Comparison of ENCODE assay signal across 20 cellular contexts in the genomic region with DNA sequence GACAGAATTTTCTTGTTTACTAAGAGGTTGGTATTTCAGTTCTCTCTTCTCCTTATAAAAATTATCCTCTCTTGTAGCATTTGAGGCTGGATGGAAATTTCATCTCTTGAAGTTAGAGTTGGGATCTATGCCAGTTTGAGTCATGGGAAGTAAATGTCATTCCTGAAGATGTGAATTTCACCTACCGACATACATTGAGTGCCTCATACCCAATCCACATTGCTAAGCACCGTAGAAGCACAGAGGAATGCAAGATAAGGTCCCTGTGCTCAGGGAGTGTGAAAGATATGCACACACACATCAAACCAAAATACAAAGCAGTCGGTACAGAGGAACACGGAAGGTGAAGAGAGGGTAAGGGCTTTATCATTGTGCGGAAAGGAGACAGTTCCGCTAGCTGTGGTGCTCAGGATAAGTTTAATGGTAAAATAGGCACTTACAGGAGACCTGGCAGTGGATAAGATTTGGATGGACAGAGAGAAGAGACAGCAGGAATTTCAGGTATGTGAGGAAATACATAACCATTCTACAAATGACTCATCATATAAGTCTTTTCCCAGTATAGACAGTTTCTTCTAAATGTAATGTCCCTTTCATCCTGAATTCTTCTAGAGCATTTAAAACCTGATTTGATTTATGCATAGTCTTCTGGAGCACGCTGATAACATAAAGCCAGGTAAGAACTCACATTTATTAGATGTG.
DNase-seq lines count a peak whose midpoint lies in the region; ATAC-seq and TF ChIP-seq lines count a peak whose summit lies in the region.
"Had no signal": no experiment of that assay in that cellular context is flagged by ENCODE, and none has a peak within 500 bp of the region (broad histone marks: within the 10 kb centered on the region; RNA-seq: fewer than 3 reads in every experiment).

No MANE protein-coding gene starts in this region.

- no peaks in the 10 kb centered on the region for H3K9me3 ChIP-seq in Peyer's patch
- H3K9me3 ChIP-seq: mucosa of descending colon, vagina had no signal

- no peak overlapping the region for H3K27ac Mint-ChIP-seq in activated CD8-positive, alpha-beta T cell treated with anti-CD3 and anti-CD28 coated beads, Interleukin-2, amount 10 ng/mL, durations not matched to agents 7 days and 5 days
- H3K27ac Mint-ChIP-seq: activated naive CD4-positive, alpha-beta T cell treated with anti-CD3 and anti-CD28 coated beads for 36 hours; dendritic cell treated with granulocyte-macrophage colony-stimulating factor and Interleukin-4, amounts not matched to agents 40 ng/mL and 50 ng/mL, for 4 days; T-helper 17 cell had no signal

- no peak for TF ChIP-seq POLR2A in Peyer's patch (IDR thresholded peaks at IDR 0.05)

- no peaks in the 10 kb centered on the region for H3K9me3 Mint-ChIP-seq in activated CD8-positive, alpha-beta T cell treated with anti-CD3 and anti-CD28 coated beads, Interleukin-2, amount 10 ng/mL, durations not matched to agents 7 days and 5 days (ENCODE audit: insufficient read depth)
- H3K9me3 Mint-ChIP-seq: activated naive CD4-positive, alpha-beta T cell treated with anti-CD3 and anti-CD28 coated beads for 36 hours had no signal

- no peak overlapping the region for H3K4me3 ChIP-seq in Peyer's patch
- H3K4me3 ChIP-seq: mucosa of descending colon, vagina had no signal

- H3K4me1 Mint-ChIP-seq in activated CD8-positive, alpha-beta T cell treated with anti-CD3 and anti-CD28 coated beads, Interleukin-2, amount 10 ng/mL, durations not matched to agents 7 days and 5 days (ENCODE audit: low read depth): no peaks in the 10 kb centered on the region
- H3K4me1 Mint-ChIP-seq: T-helper 17 cell had no signal

- TF ChIP-seq CTCF in Peyer's patch (IDR thresholded peaks at IDR 0.05): no peak

- no peaks in the 10 kb centered on the region for H3K4me1 ChIP-seq in Peyer's patch
- H3K4me1 ChIP-seq: foreskin keratinocyte, vagina had no signal

- no peaks in the 10 kb centered on the region for H3K36me3 ChIP-seq in Peyer's patch
- H3K36me3 ChIP-seq: vagina, WERI-Rb-1 had no signal

- no peaks in the 10 kb centered on the region for H3K27me3 Mint-ChIP-seq in activated CD8-positive, alpha-beta T cell treated with anti-CD3 and anti-CD28 coated beads, Interleukin-2, amount 10 ng/mL, durations not matched to agents 7 days and 5 days (ENCODE audit: low read depth)
- H3K27me3 Mint-ChIP-seq: dendritic cell treated with granulocyte-macrophage colony-stimulating factor and Interleukin-4, amounts not matched to agents 40 ng/mL and 50 ng/mL, for 4 days; T-helper 17 cell had no signal

- no peak for ATAC-seq in activated CD8-positive, alpha-beta T cell treated with anti-CD3 and anti-CD28 coated beads, Interleukin-2, amount 10 ng/mL, durations not matched to agents 7 days and 5 days
- ATAC-seq: foreskin keratinocyte, mucosa of descending colon, T-helper 17 cell had no signal

- CTCF ChIA-PET in activated CD8-positive, alpha-beta T cell treated with anti-CD3 and anti-CD28 coated beads, Interleukin-2, amount 10 ng/mL, durations not matched to agents 7 days and 5 days (lab: Charles Lee): no interaction called here

- H3K36me3 Mint-ChIP-seq in activated CD8-positive, alpha-beta T cell treated with anti-CD3 and anti-CD28 coated beads, Interleukin-2, amount 10 ng/mL, durations not matched to agents 7 days and 5 days (ENCODE audit: low read depth): no peaks in the 10 kb centered on the region

- no peaks in the 10 kb centered on the region for H3K27me3 ChIP-seq in Peyer's patch
- H3K27me3 ChIP-seq: foreskin keratinocyte, vagina had no signal

- H3K4me3 Mint-ChIP-seq in activated CD8-positive, alpha-beta T cell treated with anti-CD3 and anti-CD28 coated beads, Interleukin-2, amount 10 ng/mL, durations not matched to agents 7 days and 5 days: no peak overlapping the region
- H3K4me3 Mint-ChIP-seq: activated naive CD4-positive, alpha-beta T cell treated with anti-CD3 and anti-CD28 coated beads for 36 hours; dendritic cell treated with granulocyte-macrophage colony-stimulating factor and Interleukin-4, amounts not matched to agents 40 ng/mL and 50 ng/mL, for 4 days; T-helper 17 cell had no signal

- no peak overlapping the region for H3K27ac ChIP-seq in Peyer's patch
- H3K27ac ChIP-seq: foreskin keratinocyte, vagina, WERI-Rb-1 had no signal

- peak; percentile 37 for DNase-seq in EL
- DNase-seq in SW480 (ENCODE audit: low spot score): peak; percentile 11
- DNase-seq in glomerular visceral epithelial cell (ENCODE audit: extremely low spot score): peak; percentile 83
- DNase-seq in renal cortical epithelial cell (ENCODE audit: low read depth): peak; percentile 2
- no peak for DNase-seq in A172 (ENCODE audit: low spot score)
- DNase-seq in epidermal melanocyte (ENCODE audit: insufficient read length, low spot score): no peak
- DNase-seq in activated CD8-positive, alpha-beta T cell treated with anti-CD3 and anti-CD28 coated beads, Interleukin-2, amount 10 ng/mL, durations not matched to agents 7 days and 5 days: no peak
- DNase-seq in Peyer's patch: no peak
- DNase-seq: activated CD4-positive, alpha-beta T cell treated with anti-CD3 and anti-CD28 coated beads, Interleukin-2, amount 50 U/mL, for 4 hours; activated naive CD4-positive, alpha-beta T cell treated with anti-CD3 and anti-CD28 coated beads for 36 hours; DMS79; Karpas-422; mucosa of descending colon; NCI-H2081 treated with DMSO at 0.1 percent for 48 hours; NCI-H524; T-helper 17 cell; WERI-Rb-1 had no signal

- POLR2A ChIA-PET in activated CD8-positive, alpha-beta T cell treated with anti-CD3 and anti-CD28 coated beads, Interleukin-2, amount 10 ng/mL, durations not matched to agents 7 days and 5 days (lab: Charles Lee): no interaction called here

Comparison
In these comparisons a context has a peak if more than half of its experiments do, and no peak if none do; other contexts are left out.
1. DNase-seq: peak in EL (single experiment), SW480 (single experiment), glomerular visceral epithelial cell (single experiment) and renal cortical epithelial cell (single experiment); none in A172 (single experiment), epidermal melanocyte (single experiment), activated CD8-positive, alpha-beta T cell treated with anti-CD3 and anti-CD28 coated beads, Interleukin-2, amount 10 ng/mL, durations not matched to agents 7 days and 5 days (single experiment) and Peyer's patch (0 of 3).